In genomic region chr5:59328801-59329296, GRCh38 we compare ENCODE assay signal across 14 cellular contexts.
DNase-seq lines count a peak whose midpoint lies in the region; ATAC-seq, FAIRE-seq and TF ChIP-seq lines count a peak whose summit lies in the region.
"Had no signal": no experiment of that assay in that cellular context is flagged by ENCODE, and none has a peak within 500 bp of the region (broad histone marks: within the 10 kb centered on the region; RNA-seq: fewer than 3 reads in every experiment).

No MANE protein-coding gene starts in this region.

- POLR2A ChIA-PET in HepG2 (lab: Yijun Ruan, JAX) = no interaction called here

- intact Hi-C loops in left ventricle myocardium superior (cut with micrococcal nuclease) (no loop called here), HepG2 (cut with micrococcal nuclease; ENCODE audit: unreplicated experiment) (no loop called here)

- 75% methylated on average over 5 of the region's 6 CpGs for WGBS in HepG2 (ENCODE audit: low lambda C conversion rate)

- H3K4me1 ChIP-seq in HepG2 (ENCODE audit: insufficient read depth, low read length) = peaks cover 12% of the 10 kb centered on the region
- no peaks in the 10 kb centered on the region for H3K4me1 ChIP-seq in effector memory CD4-positive, alpha-beta T cell (ENCODE audit: control insufficient read depth, insufficient read depth, low read length, poor library complexity, severe bottlenecking)

- no peaks in the 10 kb centered on the region for H3K27me3 ChIP-seq in HepG2 (ENCODE audit: control insufficient read depth in 1 of 2, insufficient read depth in 2 of 2, low read length in 2 of 2)
- H3K27me3 ChIP-seq in effector memory CD4-positive, alpha-beta T cell (replicated peaks; ENCODE audit: control insufficient read depth, insufficient read depth, low read length, poor library complexity, severe bottlenecking) = no peaks in the 10 kb centered on the region
- H3K27me3 ChIP-seq: gastroesophageal sphincter had no signal

- H3K4me3 ChIP-seq in HepG2 (replicated peaks in 1 of 3; ENCODE audit: insufficient read depth in 1 of 3, low read depth in 2 of 3, low read length in 3 of 3) = no peak overlapping the region
- no peak overlapping the region for H3K4me3 ChIP-seq in effector memory CD4-positive, alpha-beta T cell (ENCODE audit: insufficient read depth, low read depth, low read length, poor library complexity, severe bottlenecking)
- H3K4me3 ChIP-seq: gastroesophageal sphincter, SK-N-MC, thoracic aorta had no signal

- no TSS peak for BruUV-seq in HepG2 (replicated peaks; lab: Mats Ljungman, UMichigan)

- no peaks in the 10 kb centered on the region for H3K9me3 ChIP-seq in HepG2 (ENCODE audit: low read length)
- H3K9me3 ChIP-seq in effector memory CD4-positive, alpha-beta T cell (ENCODE audit: control insufficient read depth, low read length) = no peaks in the 10 kb centered on the region
- H3K9me3 ChIP-seq: gastroesophageal sphincter, thoracic aorta had no signal

- TF ChIP-seq POLR2A in HepG2 (IDR thresholded peaks at IDR 0.05; ENCODE audit: insufficient read depth in 1 of 2, low read depth in 2 of 2, low read length in 2 of 2) (no peak), GM18505 (IDR thresholded peaks at IDR 0.05; ENCODE audit: borderline replicate concordance, extremely low read depth, insufficient read depth, insufficient read length) (no peak)

- H3K9ac ChIP-seq in HepG2 (ENCODE audit: insufficient read depth, low read depth, low read length) = no peak overlapping the region

- DNase-seq in A172 (ENCODE audit: low spot score) = peak; percentile 52
- peak; percentile 3 for DNase-seq in HS-27A (ENCODE audit: low read depth)
- peak; percentile 6 for DNase-seq in amniotic stem cell (lab: John Stamatoyannopoulos, UW)
- peak; percentile 49 for DNase-seq in left ventricle myocardium superior
- DNase-seq in GM20000 (ENCODE audit: low spot score) = no peak
- DNase-seq in HepG2 (ENCODE audit: low spot score) = no peak
- DNase-seq in effector memory CD4-positive, alpha-beta T cell = no peak
- DNase-seq: activated CD8-positive, alpha-beta T cell treated with anti-CD3 and anti-CD28 coated beads for 36 hours; natural killer cell; NCI-H146 had no signal

- TF ChIP-seq RAD21 in HepG2 (CRISPR knock-in tag; IDR thresholded peaks at IDR 0.05) = no peak

- no peak overlapping the region for H3K27ac ChIP-seq in HepG2 (ENCODE audit: extremely low read length, insufficient read depth, low read length)
- no peak overlapping the region for H3K27ac ChIP-seq in effector memory CD4-positive, alpha-beta T cell (ENCODE audit: insufficient read depth, low read length, poor library complexity, severe bottlenecking)
- H3K27ac ChIP-seq: SK-N-MC, thoracic aorta had no signal

- ATAC-seq in left ventricle myocardium superior = peak; percentile 60
- ATAC-seq in HepG2 = no peak
- no peak for ATAC-seq in GM18505 (IDR thresholded peaks at IDR 0.05; ENCODE audit: unreplicated experiment)
- ATAC-seq: activated CD8-positive, alpha-beta T cell treated with anti-CD3 and anti-CD28 coated beads for 36 hours; gastroesophageal sphincter; natural killer cell had no signal

- TF ChIP-seq CTCF in GM20000 (IDR thresholded peaks at IDR 0.05; ENCODE audit: extremely low read depth, missing control alignments) (no peak), HepG2 (CRISPR knock-in tag; IDR thresholded peaks at IDR 0.05) (no peak)

- no peaks in the 10 kb centered on the region for H3K36me3 ChIP-seq in HepG2 (replicated peaks in 1 of 2; ENCODE audit: control insufficient read depth in 1 of 2, insufficient read depth in 2 of 2, low read length in 2 of 2)
- no peaks in the 10 kb centered on the region for H3K36me3 ChIP-seq in effector memory CD4-positive, alpha-beta T cell (ENCODE audit: control insufficient read depth, insufficient read depth, low read length)
- H3K36me3 ChIP-seq: gastroesophageal sphincter, thoracic aorta had no signal

- CTCF ChIA-PET in HepG2 (lab: Yijun Ruan, JAX; ENCODE audit: low intra/inter-chr PET ratio, low total read pairs) = no interaction called here

- in situ Hi-C loops in HepG2 (cut with HindIII; ENCODE audit: extremely low pct_ligation_motif_present, low pct_unique_long_range_greater_than_20kb) = no loop called here

- H2AFZ ChIP-seq in HepG2 (ENCODE audit: low read length) = no peak overlapping the region

- H4K20me1 ChIP-seq in HepG2 (ENCODE audit: insufficient read depth, low read length) = no peaks in the 10 kb centered on the region

- TF ChIP-seq EP300 in HepG2 (IDR thresholded peaks at IDR 0.05; ENCODE audit: low read depth in 2 of 2, low read length in 2 of 2) (no peak), HepG2 (CRISPR knock-in tag; IDR thresholded peaks at IDR 0.05; ENCODE audit: borderline replicate concordance) (no peak)

- no peaks in the 10 kb centered on the region for H3K79me2 ChIP-seq in HepG2 (ENCODE audit: insufficient read depth, low read length)

- no peak overlapping the region for H3K4me2 ChIP-seq in HepG2 (ENCODE audit: low read depth, low read length)

- no peak for FAIRE-seq in HepG2 (lab: Jason Lieb, UNC)

TF ChIP-seq in HepG2, 621 proteins besides CTCF, POLR2A, EP300 and RAD21 (continues in another document):
- TF ChIP-seq KLF12 (CRISPR knock-in tag; IDR thresholded peaks at IDR 0.05; ENCODE audit: borderline replicate concordance) (no peak), PCBP1 (IDR thresholded peaks at IDR 0.05; ENCODE audit: borderline replicate concordance, low read depth, low read length) (no peak), ZNF772 (CRISPR knock-in tag; IDR thresholded peaks at IDR 0.05) (no peak), TCF12 (IDR thresholded peaks at IDR 0.05) (no peak), TCF12 (CRISPR knock-in tag; IDR thresholded peaks at IDR 0.05) (no peak), ZMYM2 (CRISPR knock-in tag; IDR thresholded peaks at IDR 0.05) (no peak), KLF11 (CRISPR knock-in tag; IDR thresholded peaks at IDR 0.05) (no peak), NR2F2 (IDR thresholded peaks at IDR 0.05; ENCODE audit: borderline replicate concordance, low read depth) (no peak), ZSCAN21 (CRISPR knock-in tag; IDR thresholded peaks at IDR 0.05; ENCODE audit: borderline replicate concordance) (no peak), PHF5A (CRISPR knock-in tag; IDR thresholded peaks at IDR 0.05; ENCODE audit: low read depth, unreplicated experiment) (no peak), AGO2 (optimal IDR thresholded peaks at IDR 0.05; ENCODE audit: low read depth, low read length) (no peak)
- TF ChIP-seq, protein P1, sequence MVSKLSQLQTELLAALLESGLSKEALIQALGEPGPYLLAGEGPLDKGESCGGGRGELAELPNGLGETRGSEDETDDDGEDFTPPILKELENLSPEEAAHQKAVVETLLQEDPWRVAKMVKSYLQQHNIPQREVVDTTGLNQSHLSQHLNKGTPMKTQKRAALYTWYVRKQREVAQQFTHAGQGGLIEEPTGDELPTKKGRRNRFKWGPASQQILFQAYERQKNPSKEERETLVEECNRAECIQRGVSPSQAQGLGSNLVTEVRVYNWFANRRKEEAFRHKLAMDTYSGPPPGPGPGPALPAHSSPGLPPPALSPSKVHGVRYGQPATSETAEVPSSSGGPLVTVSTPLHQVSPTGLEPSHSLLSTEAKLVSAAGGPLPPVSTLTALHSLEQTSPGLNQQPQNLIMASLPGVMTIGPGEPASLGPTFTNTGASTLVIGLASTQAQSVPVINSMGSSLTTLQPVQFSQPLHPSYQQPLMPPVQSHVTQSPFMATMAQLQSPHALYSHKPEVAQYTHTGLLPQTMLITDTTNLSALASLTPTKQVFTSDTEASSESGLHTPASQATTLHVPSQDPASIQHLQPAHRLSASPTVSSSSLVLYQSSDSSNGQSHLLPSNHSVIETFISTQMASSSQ (IDR thresholded peaks at IDR 0.05; ENCODE audit: low read depth) = no peak
- TF ChIP-seq, protein P1 (CRISPR knock-in tag; IDR thresholded peaks at IDR 0.05; ENCODE audit: borderline replicate concordance) = no peak
- TF ChIP-seq, protein P2, sequence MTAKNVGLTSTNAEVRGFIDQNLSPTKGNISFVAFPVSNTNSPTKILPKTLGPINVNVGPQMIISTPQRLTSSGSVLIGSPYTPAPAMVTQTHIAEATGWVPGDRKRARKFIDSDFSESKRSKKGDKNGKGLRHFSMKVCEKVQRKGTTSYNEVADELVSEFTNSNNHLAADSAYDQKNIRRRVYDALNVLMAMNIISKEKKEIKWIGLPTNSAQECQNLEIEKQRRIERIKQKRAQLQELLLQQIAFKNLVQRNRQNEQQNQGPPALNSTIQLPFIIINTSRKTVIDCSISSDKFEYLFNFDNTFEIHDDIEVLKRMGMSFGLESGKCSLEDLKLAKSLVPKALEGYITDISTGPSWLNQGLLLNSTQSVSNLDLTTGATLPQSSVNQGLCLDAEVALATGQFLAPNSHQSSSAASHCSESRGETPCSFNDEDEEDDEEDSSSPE (CRISPR knock-in tag; IDR thresholded peaks at IDR 0.05) = no peak
- TF ChIP-seq, protein P3, sequence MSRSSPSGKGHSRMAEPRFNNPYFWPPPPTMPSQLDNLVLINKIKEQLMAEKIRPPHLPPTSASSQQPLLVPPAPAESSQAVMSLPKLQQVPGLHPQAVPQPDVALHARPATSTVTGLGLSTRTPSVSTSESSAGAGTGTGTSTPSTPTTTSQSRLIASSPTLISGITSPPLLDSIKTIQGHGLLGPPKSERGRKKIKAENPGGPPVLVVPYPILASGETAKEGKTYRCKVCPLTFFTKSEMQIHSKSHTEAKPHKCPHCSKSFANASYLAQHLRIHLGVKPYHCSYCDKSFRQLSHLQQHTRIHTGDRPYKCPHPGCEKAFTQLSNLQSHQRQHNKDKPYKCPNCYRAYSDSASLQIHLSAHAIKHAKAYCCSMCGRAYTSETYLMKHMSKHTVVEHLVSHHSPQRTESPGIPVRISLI (CRISPR knock-in tag; IDR thresholded peaks at IDR 0.05; ENCODE audit: borderline replicate concordance) = no peak

Comparison
In these comparisons a context has a peak if more than half of its experiments do, and no peak if none do; other contexts are left out.
1. DNase-seq: peak in A172 (single experiment), HS-27A (single experiment), amniotic stem cell (single experiment) and left ventricle myocardium superior (single experiment); none in GM20000 (single experiment), HepG2 (single experiment) and effector memory CD4-positive, alpha-beta T cell (0 of 3).